ENCODE assay signal across 8 cellular contexts in the genomic region with DNA sequence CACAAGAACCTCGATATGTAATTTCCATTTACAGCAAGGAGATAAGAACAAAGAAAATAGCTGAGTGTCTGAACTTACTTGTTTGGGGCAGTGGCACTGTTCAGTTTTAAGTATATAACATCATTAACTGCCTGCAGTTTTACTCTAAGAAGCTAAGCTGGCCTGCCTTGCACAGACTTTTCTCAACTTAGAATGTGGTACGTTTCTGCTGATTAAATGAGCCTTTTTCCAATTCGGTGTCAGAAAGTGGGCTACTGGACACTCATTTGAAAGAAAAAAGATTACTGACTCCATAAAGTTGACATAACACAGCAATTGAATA. TPM values are rescaled to one million over a fixed set of nuclear protein-coding genes. Genes with fewer than 3 reads are reported as not detected.
DNase-seq lines count a peak whose midpoint lies in the region; ATAC-seq, FAIRE-seq and TF ChIP-seq lines count a peak whose summit lies in the region.

No MANE protein-coding gene starts in this region.

- FAIRE-seq in HTR-8/SVneo (lab: Jason Lieb, UNC) = no peak

- no peak overlapping the region for H3K4me3 Mint-ChIP-seq in endodermal cell

- BruUV-seq in PC-9 (replicated peaks; lab: Mats Ljungman, UMichigan) = no TSS peak

- peak overlapping the region; percentile 88 for H3K9ac ChIP-seq in DND-41 (ENCODE audit: low read depth, low read length)
- peak overlapping the region; percentile 84 for H3K9ac ChIP-seq in endodermal cell (ENCODE audit: extremely low read depth, low read length, poor library complexity, severe bottlenecking)

- peaks cover 30% of the 10 kb centered on the region for H3K4me1 Mint-ChIP-seq in endodermal cell

- no peaks in the 10 kb centered on the region for H3K9me2 ChIP-seq in PC-9 (ENCODE audit: insufficient read depth)

- peaks cover 30% of the 10 kb centered on the region for H3F3A ChIP-seq in PC-9 (ENCODE audit: insufficient read depth, low read depth)

- no peaks in the 10 kb centered on the region for H3K9me3 Mint-ChIP-seq in endodermal cell

- H3K36me3 Mint-ChIP-seq in endodermal cell (ENCODE audit: low read depth) = no peaks in the 10 kb centered on the region

- WGBS in endodermal cell (ENCODE audit: insufficient coverage in 1 of 2, insufficient read length in 1 of 2), 2 experiments = 76 to 79% methylated on average over 3 of the region's 3 CpGs
- 1 to 7% (median 6%) methylated on average over 3 of the region's 3 CpGs for WGBS in ovary, 3 donors

- H3K27ac Mint-ChIP-seq in endodermal cell = no peak overlapping the region

- TF ChIP-seq POLR2A in ovary (IDR thresholded peaks at IDR 0.05) = no peak

- intact Hi-C loops in PC-9 (cut with micrococcal nuclease; ENCODE audit: unreplicated experiment) = no loop called here
- intact Hi-C loops in ovary (cut with DNase I) = no loop called here

- no peak for TF ChIP-seq EP300 in ovary (IDR thresholded peaks at IDR 0.05)

- no peak for ATAC-seq in DND-41 (ENCODE audit: insufficient read depth, low read depth)

- H2AFZ ChIP-seq in DND-41 (ENCODE audit: low read depth, low read length) = no peak overlapping the region
- H2AFZ ChIP-seq in PC-9 = no peak overlapping the region

- H3K27ac ChIP-seq in DND-41 (ENCODE audit: low read length) = peak overlapping the region; percentile 98
- H3K27ac ChIP-seq in PC-9 = peak overlapping the region; percentile 99
- H3K27ac ChIP-seq in endodermal cell (ENCODE audit: low read depth, low read length) = peak overlapping the region; percentile 80
- H3K27ac ChIP-seq in ovary = peak overlapping the region; percentile 85 to 95

- H3K4me1 ChIP-seq in DND-41 (ENCODE audit: insufficient read depth, low read length) = peaks cover 83% of the 10 kb centered on the region
- peaks cover 89% of the 10 kb centered on the region for H3K4me1 ChIP-seq in PC-9 (replicated peaks; ENCODE audit: insufficient read depth)
- peaks cover 49% of the 10 kb centered on the region for H3K4me1 ChIP-seq in endodermal cell (ENCODE audit: control insufficient read depth, insufficient read depth, low read length)
- H3K4me1 ChIP-seq in ovary (ENCODE audit: insufficient read depth) = peaks cover 42% of the 10 kb centered on the region

- no peaks in the 10 kb centered on the region for H3K27me3 Mint-ChIP-seq in endodermal cell (ENCODE audit: insufficient read depth)

- H3K4me3 ChIP-seq in DND-41 (ENCODE audit: low read depth in 1 of 2, low read length in 2 of 2) = peak overlapping the region; percentile 38 to 76; a peak in 3 of 4 replicates
- H3K4me3 ChIP-seq in PC-9 = peak overlapping the region; percentile 60
- H3K4me3 ChIP-seq in endodermal cell (ENCODE audit: low read length) = peak overlapping the region; percentile 92
- H3K4me3 ChIP-seq in ovary = peak overlapping the region; percentile 1

- POLR2A ChIA-PET in PC-9 (lab: Charles Lee; ENCODE audit: unreplicated experiment) = no interaction called here

- CTCF ChIA-PET in PC-9 (lab: Charles Lee) = interaction anchor here (1.4 kb wide), 1 partner anchor 29 kb away, joined by 8 read pairs; no protein-coding TSS in a partner anchor

- DNase-seq in DND-41 = no peak
- no peak for DNase-seq in PC-9
- no peak for DNase-seq in endodermal cell
- DNase-seq in ovary = no peak
- no peak for DNase-seq in stimulated activated CD4-positive, alpha-beta T cell treated with anti-CD3 and anti-CD28 coated beads, Interleukin-2, amount 100 ng/mL, for 24 hours
- DNase-seq in germinal center (ENCODE audit: low spot score) = no peak
- DNase-seq in HTR-8/SVneo (ENCODE audit: insufficient read length, low spot score) = no peak
- DNase-seq in OCI-M1 (lab: John Stamatoyannopoulos, UW) = no peak

- H3K9me3 ChIP-seq in DND-41 (ENCODE audit: insufficient read depth, low read length, severe bottlenecking) = no peaks in the 10 kb centered on the region
- H3K9me3 ChIP-seq in PC-9 (ENCODE audit: insufficient read depth, low read depth) = no peaks in the 10 kb centered on the region
- H3K9me3 ChIP-seq in endodermal cell (ENCODE audit: control insufficient read depth, low read length) = no peaks in the 10 kb centered on the region
- no peaks in the 10 kb centered on the region for H3K9me3 ChIP-seq in ovary

- peaks cover 25% of the 10 kb centered on the region; the same call in 1 of the 2 replicates for H4K20me1 ChIP-seq in DND-41 (ENCODE audit: insufficient read depth, low read length)
- peaks cover 4% of the 10 kb centered on the region; the same call in 1 of the 2 replicates for H4K20me1 ChIP-seq in PC-9 (ENCODE audit: insufficient read depth)

- H3K27me3 ChIP-seq in DND-41 (ENCODE audit: insufficient read depth, low read length, poor library complexity) (no peaks in the 10 kb centered on the region), PC-9 (ENCODE audit: insufficient read depth, low read depth) (no peaks in the 10 kb centered on the region), endodermal cell (ENCODE audit: control insufficient read depth, insufficient read depth, low read length, poor library complexity, severe bottlenecking) (no peaks in the 10 kb centered on the region), ovary (no peaks in the 10 kb centered on the region)

- H3K36me3 ChIP-seq in DND-41 (ENCODE audit: insufficient read depth, low read length) (peaks cover 17% of the 10 kb centered on the region), PC-9 (ENCODE audit: low read depth) (peaks cover 36% of the 10 kb centered on the region), endodermal cell (ENCODE audit: control insufficient read depth, insufficient read depth, low read length) (peaks cover 11% of the 10 kb centered on the region), ovary (no peaks in the 10 kb centered on the region)

- TF ChIP-seq CTCF in DND-41 (IDR thresholded peaks at IDR 0.05; ENCODE audit: borderline replicate concordance, extremely low read depth, low read length, poor library complexity, severe bottlenecking) = no peak
- no peak for TF ChIP-seq CTCF in PC-9 (conservative IDR thresholded peaks at IDR 0.05)
- TF ChIP-seq CTCF in endodermal cell (conservative IDR thresholded peaks at IDR 0.05) = no peak
- no peak for TF ChIP-seq CTCF in ovary (IDR thresholded peaks at IDR 0.05)

- H3K79me2 ChIP-seq in DND-41 (ENCODE audit: insufficient read depth, low read length) = peaks cover 79% of the 10 kb centered on the region
- peaks cover 74% of the 10 kb centered on the region for H3K79me2 ChIP-seq in PC-9 (ENCODE audit: low read depth)

- H3K4me2 ChIP-seq in DND-41 (ENCODE audit: insufficient read depth, low read length) (peak overlapping the region; percentile 92), PC-9 (peak overlapping the region; percentile 96)

RNA-seq across cellular contexts. Expression of gene ZMYND8, which starts 2.1 kb away (rescaled TPM):
- total RNA-seq in PC-9 (2021) (72.3 and 107 TPM in 2 replicates), endodermal cell (10 to 100 TPM; 85.0 to 99.9 TPM), ovary (10 to 100 TPM; 20.3 to 40.7 (median 31.2) TPM)
- polyA plus RNA-seq in endodermal cell (2013, experiment 1 of 2) = 47.1 TPM
- 46.3 TPM for polyA plus RNA-seq in endodermal cell (2013, experiment 2 of 2)
- 10 to 100 TPM in 1 of 2 donors, 1 to 10 TPM in 1; 8.3 to 23.5 TPM for polyA plus RNA-seq in ovary

Comparison
In these comparisons a context has a peak if more than half of its experiments do, and no peak if none do; other contexts are left out.
1. H3K4me3 ChIP-seq: peak in every context shown above with its lines; median percentile 92 in endodermal cell; 60 in PC-9; 57 in DND-41; 1 in ovary.